ENCODE assay signal across 11 cellular contexts in genomic region chr9:75962186-75963036, GRCh38.
A peak's percentile ranks its signal among the peaks of the same experiment; 100 is the strongest.
DNase-seq lines count a peak whose midpoint lies in the region; ATAC-seq, FAIRE-seq and TF ChIP-seq lines count a peak whose summit lies in the region.
"Had no signal": no experiment of that assay in that cellular context is flagged by ENCODE, and none has a peak within 500 bp of the region (broad histone marks: within the 10 kb centered on the region; RNA-seq: fewer than 3 reads in every experiment).

No MANE protein-coding gene starts in this region.

- ATAC-seq in CD8-positive, alpha-beta T cell: no peak
- ATAC-seq in omental fat pad (ENCODE audit: low FRiP score): peak; percentile 78
- no peak for ATAC-seq in GM21576 (IDR thresholded peaks at IDR 0.05; ENCODE audit: unreplicated experiment)

- no peaks in the 10 kb centered on the region for H3K9me3 ChIP-seq in CD8-positive, alpha-beta T cell (ENCODE audit: low read length)
- H3K9me3 ChIP-seq in MG63: no peaks in the 10 kb centered on the region
- H3K9me3 ChIP-seq in colonic mucosa: no peaks in the 10 kb centered on the region

- peak overlapping the region; percentile 20 for H3K4me3 Mint-ChIP-seq in CD8-positive, alpha-beta T cell

- H3K36me3 ChIP-seq in CD8-positive, alpha-beta T cell (ENCODE audit: insufficient read depth, low read length): no peaks in the 10 kb centered on the region
- H3K36me3 ChIP-seq in MG63 (no peaks in the 10 kb centered on the region), colonic mucosa (no peaks in the 10 kb centered on the region)

- no peak for TF ChIP-seq CTCF in CD8-positive, alpha-beta T cell (IDR thresholded peaks at IDR 0.05)
- TF ChIP-seq CTCF in colonic mucosa (IDR thresholded peaks at IDR 0.05) (no peak), omental fat pad (IDR thresholded peaks at IDR 0.05) (no peak)

- H3K27ac Mint-ChIP-seq in CD8-positive, alpha-beta T cell: peak overlapping the region; percentile 62
- H3K27ac Mint-ChIP-seq: progenitor cell of endocrine pancreas had no signal

- FAIRE-seq in HTR-8/SVneo (lab: Jason Lieb, UNC): no peak

- H3K4me3 ChIP-seq in CD8-positive, alpha-beta T cell (ENCODE audit: low read depth, low read length): no peak overlapping the region
- no peak overlapping the region for H3K4me3 ChIP-seq in MG63
- no peak overlapping the region for H3K4me3 ChIP-seq in colonic mucosa

- H3K27me3 ChIP-seq in CD8-positive, alpha-beta T cell (ENCODE audit: insufficient read depth, low read length): no peaks in the 10 kb centered on the region
- H3K27me3 ChIP-seq in MG63 (no peaks in the 10 kb centered on the region), colonic mucosa (no peaks in the 10 kb centered on the region)

- no peaks in the 10 kb centered on the region for H3K9me3 Mint-ChIP-seq in CD8-positive, alpha-beta T cell

- H3K36me3 Mint-ChIP-seq in CD8-positive, alpha-beta T cell: no peaks in the 10 kb centered on the region

- no peaks in the 10 kb centered on the region for H3K27me3 Mint-ChIP-seq in CD8-positive, alpha-beta T cell (ENCODE audit: low read depth)
- H3K27me3 Mint-ChIP-seq: progenitor cell of endocrine pancreas had no signal

- H3K4me1 Mint-ChIP-seq in CD8-positive, alpha-beta T cell (ENCODE audit: low read depth): peaks cover 62% of the 10 kb centered on the region

- CTCF ChIA-PET in CD8-positive, alpha-beta T cell (lab: Charles Lee): interaction anchor here (0.8 to 0.9 kb wide), 2 partner anchors 11 to 17 kb away, joined by 3 to 4 read pairs; no protein-coding TSS in a partner anchor

- intact Hi-C loops in CD8-positive, alpha-beta T cell (cut with DNase I, micrococcal nuclease): no loop called here
- intact Hi-C loops in colonic mucosa (cut with DNase I): loop anchor here (5.0 kb wide), 1 partner anchor 70 kb away; the partner anchor contains the start of gene PCSK5

- POLR2A ChIA-PET in CD8-positive, alpha-beta T cell (lab: Charles Lee): interaction anchor here (0.6 to 0.9 kb wide), 2 partner anchors 14 to 428 kb away, joined by 4 read pairs; no protein-coding TSS in a partner anchor

- no peak for DNase-seq in CD8-positive, alpha-beta T cell
- DNase-seq in MG63: peak; percentile 69
- peak; percentile 35 for DNase-seq in colonic mucosa
- DNase-seq in omental fat pad (ENCODE audit: low spot score): no peak
- no peak for DNase-seq in GM19240 (ENCODE audit: insufficient read length, low spot score)
- no peak for DNase-seq in HCEC 1CT
- no peak for DNase-seq in HTR-8/SVneo (ENCODE audit: insufficient read length, low spot score)
- DNase-seq: cerebellar nuclear complex, T-helper 9 cell had no signal

- H3K9ac ChIP-seq in colonic mucosa (ENCODE audit: low read depth in 2 of 2, low read length in 2 of 2): no peak overlapping the region

- H3K27ac ChIP-seq in CD8-positive, alpha-beta T cell (ENCODE audit: low read depth, low read length): no peak overlapping the region
- H3K27ac ChIP-seq in colonic mucosa: no peak overlapping the region

- peaks cover 16% of the 10 kb centered on the region for H3K4me1 ChIP-seq in CD8-positive, alpha-beta T cell (ENCODE audit: insufficient read depth, low read length)
- no peaks in the 10 kb centered on the region for H3K4me1 ChIP-seq in colonic mucosa

Comparison
In these comparisons a context has a peak if more than half of its experiments do, and no peak if none do; other contexts are left out.
1. DNase-seq: peak in MG63 (single experiment) and colonic mucosa (single experiment); none in CD8-positive, alpha-beta T cell (0 of 7), omental fat pad (single experiment), GM19240 (single experiment), HCEC 1CT (single experiment) and HTR-8/SVneo (single experiment).